In the genomic region with DNA sequence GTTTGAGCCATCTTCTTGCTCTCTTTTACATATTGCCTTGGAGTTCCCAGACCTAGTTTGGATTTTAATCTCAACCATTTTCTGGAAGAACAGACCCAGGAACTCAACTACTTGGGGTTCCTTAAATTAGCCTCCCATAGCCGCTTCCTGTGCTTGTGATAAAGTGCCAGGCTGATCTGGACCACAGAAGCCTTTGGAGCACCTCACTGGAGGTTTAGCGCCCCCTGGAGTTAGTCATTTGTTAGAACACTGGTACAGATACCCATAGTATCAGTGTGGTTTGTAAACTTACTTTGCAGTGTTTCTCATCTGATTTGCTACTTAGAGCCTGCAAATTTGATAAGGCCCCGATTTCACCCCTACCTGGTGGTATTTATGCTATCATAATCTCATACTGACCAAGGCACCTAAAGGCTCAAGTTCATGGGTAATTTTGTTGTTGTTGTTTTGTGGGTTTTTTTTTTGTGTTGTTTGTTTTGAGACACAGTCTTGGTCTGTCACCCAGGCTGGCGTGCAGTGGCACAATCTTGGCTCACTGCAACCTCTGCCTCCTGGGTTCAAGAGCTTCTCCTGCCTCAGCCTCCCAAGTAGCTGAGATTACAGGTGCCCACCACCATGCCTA, we compare ENCODE assay signal across 8 cellular contexts. TPM values are rescaled to one million over a fixed set of nuclear protein-coding genes. Genes with fewer than 3 reads are reported as not detected.
DNase-seq lines count a peak whose midpoint lies in the region; ATAC-seq and TF ChIP-seq lines count a peak whose summit lies in the region.

No MANE protein-coding gene starts in this region.

- no peaks in the 10 kb centered on the region for H3K27me3 ChIP-seq in CD8-positive, alpha-beta memory T cell (ENCODE audit: insufficient read depth, low read length, poor library complexity, severe bottlenecking)
- no peaks in the 10 kb centered on the region for H3K27me3 ChIP-seq in lung (ENCODE audit: control insufficient read depth, insufficient read depth)

- no peaks in the 10 kb centered on the region for H3K9me3 ChIP-seq in CD8-positive, alpha-beta memory T cell (ENCODE audit: low read length)
- no peaks in the 10 kb centered on the region for H3K9me3 ChIP-seq in lung (ENCODE audit: control insufficient read depth in 2 of 2, insufficient read depth in 1 of 2, low read length in 1 of 2)

- peak overlapping the region; percentile 7 to 94 (median 80) for H3K27ac Mint-ChIP-seq in CD8-positive, alpha-beta memory T cell

- H3K27me3 Mint-ChIP-seq in CD8-positive, alpha-beta memory T cell = no peaks in the 10 kb centered on the region

- peaks cover 34 to 48% (median 37%) of the 10 kb centered on the region in 3 donors for H3K4me1 Mint-ChIP-seq in CD8-positive, alpha-beta memory T cell

- CTCF ChIA-PET in CD8-positive, alpha-beta memory T cell (lab: Charles Lee) = interaction anchor here (0.9 to 2.0 kb wide), 4 partner anchors 15 to 70 kb away, joined by 3 to 10 read pairs (median 5); no protein-coding TSS in a partner anchor

- H3K36me3 ChIP-seq in CD8-positive, alpha-beta memory T cell (ENCODE audit: insufficient read depth, low read length) = peaks cover 7% of the 10 kb centered on the region
- H3K36me3 ChIP-seq in lung (ENCODE audit: control insufficient read depth in 2 of 2, insufficient read depth in 2 of 2, low read length in 2 of 2) = peaks cover 21 to 30% of the 10 kb centered on the region in 2 donors

- no peak overlapping the region for H3K4me3 ChIP-seq in CD8-positive, alpha-beta memory T cell (ENCODE audit: low read length)
- H3K4me3 ChIP-seq in lung = no peak overlapping the region

- H3K4me3 Mint-ChIP-seq in CD8-positive, alpha-beta memory T cell = peak overlapping the region in 4 of 7 donors; percentile 49 to 83 (median 50)

- peaks cover 9 to 54% (median 18%) of the 10 kb centered on the region in 3 donors for H3K36me3 Mint-ChIP-seq in CD8-positive, alpha-beta memory T cell

- 23 to 26% methylated on average over 4 of the region's 4 CpGs for whole genome bisulfite sequencing in lung, 2 donors

- peaks cover 25% of the 10 kb centered on the region for H3K4me1 ChIP-seq in CD8-positive, alpha-beta memory T cell (ENCODE audit: insufficient read depth, low read length)
- peaks cover 4 to 7% of the 10 kb centered on the region in 2 donors for H3K4me1 ChIP-seq in lung (ENCODE audit: control insufficient read depth in 2 of 2, insufficient read depth in 2 of 2, low read length in 2 of 2)

- TF ChIP-seq CTCF in lung (IDR thresholded peaks at IDR 0.05; ENCODE audit: control extremely low read depth, extremely low read depth) = peak; percentile 62

- no peak overlapping the region for H3K27ac ChIP-seq in CD8-positive, alpha-beta memory T cell (ENCODE audit: low read depth, low read length)
- no peak overlapping the region for H3K27ac ChIP-seq in lung (ENCODE audit: low read depth in 1 of 2, low read length in 1 of 2)

- no peaks in the 10 kb centered on the region for H3K9me3 Mint-ChIP-seq in CD8-positive, alpha-beta memory T cell

- POLR2A ChIA-PET in CD8-positive, alpha-beta memory T cell (lab: Charles Lee) = interaction anchor here (0.7 kb wide), 1 partner anchor 178 kb away, joined by 3 read pairs; no protein-coding TSS in a partner anchor

- peak; percentile 64 to 80 (median 72) for DNase-seq in CD8-positive, alpha-beta memory T cell
- DNase-seq in NCI-H69 (lab: John Stamatoyannopoulos, UW) (peak; percentile 89), dedifferentiated amniotic fluid mesenchymal stem cell (ENCODE audit: extremely low spot score) (peak; percentile 78), lung (ENCODE audit: low spot score) (peak; percentile 84)
- peak; percentile 81 for DNase-seq in activated CD4-positive, alpha-beta T cell treated with anti-CD3 and anti-CD28 coated beads for 48 hours
- peak; percentile 58 for DNase-seq in stimulated activated CD8-positive, alpha-beta memory T cell treated with anti-CD3 and anti-CD28 coated beads, Interleukin-15, amount 100 ng/mL, for 1 hour (ENCODE audit: low read depth)

- peak; percentile 42 for ATAC-seq in HG03432 (IDR thresholded peaks at IDR 0.05; ENCODE audit: unreplicated experiment)
- peak; percentile 67 for ATAC-seq in lung (ENCODE audit: insufficient read depth, low FRiP score)
- no peak for ATAC-seq in GM19463 (IDR thresholded peaks at IDR 0.05; ENCODE audit: unreplicated experiment)

RNA-seq across cellular contexts. Expression of a gene that starts 3.7 kb away (rescaled TPM):
- 10 to 100 TPM; 29.8 to 30.5 TPM for total RNA-seq in CD8-positive, alpha-beta memory T cell
- polyA plus RNA-seq in CD8-positive, alpha-beta memory T cell = 8.8 TPM
- total RNA-seq in lung = 10 to 100 TPM; 30.2 to 43.2 TPM
- 10 to 100 TPM in 1 of 2 donors, 1 to 10 TPM in 1; 8.6 to 21.2 TPM for polyA plus RNA-seq in lung

RNA-seq across cellular contexts. Expression of a gene that starts 11.7 kb away (rescaled TPM):
- total RNA-seq in CD8-positive, alpha-beta memory T cell = 10 to 100 TPM; 11.2 to 12.1 TPM
- polyA plus RNA-seq in CD8-positive, alpha-beta memory T cell = 19.7 TPM
- 10 to 100 TPM; 16.4 to 32.4 TPM for total RNA-seq in lung
- polyA plus RNA-seq in lung = 10 to 100 TPM; 22.3 to 31.6 TPM

RNA-seq across cellular contexts. Expression of a gene that starts 27.0 kb away (rescaled TPM):
- total RNA-seq in CD8-positive, alpha-beta memory T cell = 100 to 1,000 TPM; 130 to 143 TPM
- 74.9 TPM for polyA plus RNA-seq in CD8-positive, alpha-beta memory T cell
- total RNA-seq in lung = 100 to 1,000 TPM in 1 of 2 donors, 10 to 100 TPM in 1; 56.8 to 161 TPM
- 10 to 100 TPM; 34.1 to 50.6 TPM for polyA plus RNA-seq in lung
